Comparison of ENCODE assay signal across 18 cellular contexts in genomic region chr7:605661-606450, GRCh38.
DNase-seq lines count a peak whose midpoint lies in the region; ATAC-seq and TF ChIP-seq lines count a peak whose summit lies in the region.
"Had no signal": no experiment of that assay in that cellular context is flagged by ENCODE, and none has a peak within 500 bp of the region (broad histone marks: within the 10 kb centered on the region; RNA-seq: fewer than 3 reads in every experiment).

No MANE protein-coding gene starts in this region.

- peaks cover 27% of the 10 kb centered on the region for H3K36me3 Mint-ChIP-seq in activated naive CD4-positive, alpha-beta T cell treated with anti-CD3 and anti-CD28 coated beads, Interleukin-2, amount 50 U/mL, for 24 hours
- peaks cover 19% of the 10 kb centered on the region for H3K36me3 Mint-ChIP-seq in activated naive CD8-positive, alpha-beta T cell treated with anti-CD3 and anti-CD28 coated beads, Interleukin-2, amount 10 ng/mL, durations not matched to agents 7 days and 5 days
- H3K36me3 Mint-ChIP-seq in mesothelial cell of epicardium: peaks cover 6% of the 10 kb centered on the region

- peaks cover 54% of the 10 kb centered on the region for H3K4me1 ChIP-seq in mesenchymal stem cell (ENCODE audit: control insufficient read depth, insufficient read depth, low read depth, low read length)
- no peaks in the 10 kb centered on the region for H3K4me1 ChIP-seq in aorta (ENCODE audit: control insufficient read depth in 1 of 2, insufficient read depth in 2 of 2, low read length in 2 of 2)

- H2BK5ac ChIP-seq in mesenchymal stem cell (ENCODE audit: low read depth, low read length, poor library complexity, severe bottlenecking): no peak overlapping the region

- no peak for DNase-seq in activated naive CD4-positive, alpha-beta T cell treated with anti-CD3 and anti-CD28 coated beads, Interleukin-2, amount 50 U/mL, for 16 hours
- no peak for DNase-seq in activated naive CD8-positive, alpha-beta T cell treated with anti-CD3 and anti-CD28 coated beads, Interleukin-2, amount 10 ng/mL, durations not matched to agents 7 days and 5 days
- no peak for DNase-seq in mesenchymal stem cell
- peak; percentile 41 to 62 for DNase-seq in aorta
- DNase-seq in dermis blood vessel endothelial cell: no peak
- DNase-seq in mesothelial cell of epicardium (ENCODE audit: low spot score in 2 of 2, unreplicated experiment in 2 of 2): no peak
- DNase-seq in GM10266 (ENCODE audit: extremely low spot score): no peak
- DNase-seq: NCI-H1417, NCI-H446 treated with DMSO at 0.1 percent for 48 hours, nucleus accumbens, OCI-M1, trophoblast cell, WERI-Rb-1 had no signal

- intact Hi-C loops in aorta (cut with DNase I): no loop called here

- H3K27ac Mint-ChIP-seq in activated naive CD4-positive, alpha-beta T cell treated with anti-CD3 and anti-CD28 coated beads, Interleukin-2, amount 50 U/mL, for 24 hours: peak overlapping the region; percentile 100
- peak overlapping the region; percentile 67 for H3K27ac Mint-ChIP-seq in activated naive CD8-positive, alpha-beta T cell treated with anti-CD3 and anti-CD28 coated beads, Interleukin-2, amount 10 ng/mL, durations not matched to agents 7 days and 5 days
- no peak overlapping the region for H3K27ac Mint-ChIP-seq in mesothelial cell of epicardium
- H3K27ac Mint-ChIP-seq: GM23338 had no signal

- H3K23ac ChIP-seq in mesenchymal stem cell (ENCODE audit: low read length in 2 of 2): no peak overlapping the region

- peaks cover 64% of the 10 kb centered on the region for H3K4me1 Mint-ChIP-seq in activated naive CD4-positive, alpha-beta T cell treated with anti-CD3 and anti-CD28 coated beads, Interleukin-2, amount 50 U/mL, for 24 hours
- peaks cover 56% of the 10 kb centered on the region for H3K4me1 Mint-ChIP-seq in activated naive CD8-positive, alpha-beta T cell treated with anti-CD3 and anti-CD28 coated beads, Interleukin-2, amount 10 ng/mL, durations not matched to agents 7 days and 5 days
- peaks cover 25% of the 10 kb centered on the region for H3K4me1 Mint-ChIP-seq in mesothelial cell of epicardium

- H4K8ac ChIP-seq in mesenchymal stem cell (ENCODE audit: low read length): no peak overlapping the region

- H3K9me3 Mint-ChIP-seq in activated naive CD4-positive, alpha-beta T cell treated with anti-CD3 and anti-CD28 coated beads, Interleukin-2, amount 50 U/mL, for 24 hours: peaks cover 4% of the 10 kb centered on the region
- H3K9me3 Mint-ChIP-seq in activated naive CD8-positive, alpha-beta T cell treated with anti-CD3 and anti-CD28 coated beads, Interleukin-2, amount 10 ng/mL, durations not matched to agents 7 days and 5 days: no peaks in the 10 kb centered on the region
- H3K9me3 Mint-ChIP-seq in mesothelial cell of epicardium: no peaks in the 10 kb centered on the region
- H3K9me3 Mint-ChIP-seq: GM23338 had no signal

- no peaks in the 10 kb centered on the region for H3K27me3 Mint-ChIP-seq in activated naive CD4-positive, alpha-beta T cell treated with anti-CD3 and anti-CD28 coated beads, Interleukin-2, amount 50 U/mL, for 24 hours
- H3K27me3 Mint-ChIP-seq in activated naive CD8-positive, alpha-beta T cell treated with anti-CD3 and anti-CD28 coated beads, Interleukin-2, amount 10 ng/mL, durations not matched to agents 7 days and 5 days: no peaks in the 10 kb centered on the region
- no peaks in the 10 kb centered on the region for H3K27me3 Mint-ChIP-seq in mesothelial cell of epicardium (ENCODE audit: low read depth)

- H3K79me1 ChIP-seq in mesenchymal stem cell (replicated peaks; ENCODE audit: low read length, poor library complexity, severe bottlenecking): peaks cover 5% of the 10 kb centered on the region

- H3K27me3 ChIP-seq in mesenchymal stem cell (ENCODE audit: control insufficient read depth in 1 of 2, insufficient read depth in 1 of 2, low read length in 2 of 2) (no peaks in the 10 kb centered on the region), aorta (ENCODE audit: control insufficient read depth in 1 of 2, insufficient read depth in 2 of 2, low read length in 1 of 2) (no peaks in the 10 kb centered on the region)
- H3K27me3 ChIP-seq: hepatocyte had no signal

- H3K27ac ChIP-seq in mesenchymal stem cell (ENCODE audit: low read length, poor library complexity, severe bottlenecking) (no peak overlapping the region), aorta (ENCODE audit: low read depth in 1 of 2, low read length in 2 of 2) (peak overlapping the region; percentile 88 to 98)
- H3K27ac ChIP-seq: hepatocyte, SK-N-MC, WERI-Rb-1 had no signal

- no peak overlapping the region for H3K9ac ChIP-seq in mesenchymal stem cell (ENCODE audit: low read length)

- H4K91ac ChIP-seq in mesenchymal stem cell (ENCODE audit: low read length): peak overlapping the region; percentile 75

- ATAC-seq in activated naive CD8-positive, alpha-beta T cell treated with anti-CD3 and anti-CD28 coated beads, Interleukin-2, amount 10 ng/mL, durations not matched to agents 7 days and 5 days (ENCODE audit: low read depth): no peak
- no peak for ATAC-seq in aorta (ENCODE audit: low FRiP score)
- ATAC-seq: esophagus mucosa, GM23338 had no signal

- H3K4ac ChIP-seq in mesenchymal stem cell (ENCODE audit: low read depth in 1 of 2, low read length in 2 of 2): peak overlapping the region in 1 of 2 experiments; percentile 86

- H3K4me2 ChIP-seq in mesenchymal stem cell (ENCODE audit: low read length, poor library complexity, severe bottlenecking): no peak overlapping the region
- H3K4me2 ChIP-seq: GM23338, hepatocyte had no signal

- H2BK15ac ChIP-seq in mesenchymal stem cell (ENCODE audit: low read depth, poor library complexity, severe bottlenecking): peak overlapping the region; percentile 67

- peak overlapping the region; percentile 0 for H2AK5ac ChIP-seq in mesenchymal stem cell (ENCODE audit: low read length, severe bottlenecking)

- H3K9me3 ChIP-seq in mesenchymal stem cell (ENCODE audit: control insufficient read depth, low read length): no peaks in the 10 kb centered on the region
- no peaks in the 10 kb centered on the region for H3K9me3 ChIP-seq in aorta (ENCODE audit: control insufficient read depth, low read length)

- peak overlapping the region; percentile 36 for H3K4me3 Mint-ChIP-seq in activated naive CD4-positive, alpha-beta T cell treated with anti-CD3 and anti-CD28 coated beads, Interleukin-2, amount 50 U/mL, for 24 hours
- H3K4me3 Mint-ChIP-seq in activated naive CD8-positive, alpha-beta T cell treated with anti-CD3 and anti-CD28 coated beads, Interleukin-2, amount 10 ng/mL, durations not matched to agents 7 days and 5 days: no peak overlapping the region
- H3K4me3 Mint-ChIP-seq in mesothelial cell of epicardium: no peak overlapping the region
- H3K4me3 Mint-ChIP-seq: GM23338 had no signal

- H2BK120ac ChIP-seq in mesenchymal stem cell (ENCODE audit: low read depth, low read length): no peak overlapping the region

- H2AFZ ChIP-seq in mesenchymal stem cell (ENCODE audit: low read depth, low read length): no peak overlapping the region
- H2AFZ ChIP-seq: GM23338, hepatocyte had no signal

- POLR2A ChIA-PET in activated naive CD8-positive, alpha-beta T cell treated with anti-CD3 and anti-CD28 coated beads, Interleukin-2, amount 10 ng/mL, durations not matched to agents 7 days and 5 days (lab: Charles Lee): interaction anchor here (6.5 kb wide), 1 partner anchor 11 kb away, joined by 164 read pairs; no protein-coding TSS in a partner anchor

- H3K36me3 ChIP-seq in mesenchymal stem cell (ENCODE audit: control insufficient read depth in 1 of 2, insufficient read depth in 2 of 2, low read depth in 1 of 2, low read length in 2 of 2) (peaks cover 0 to 8% of the 10 kb centered on the region in 2 experiments), aorta (ENCODE audit: control insufficient read depth in 1 of 2, insufficient read depth in 2 of 2, low read length in 1 of 2) (no peaks in the 10 kb centered on the region)
- H3K36me3 ChIP-seq: WERI-Rb-1 had no signal

- H3K4me3 ChIP-seq in mesenchymal stem cell (ENCODE audit: insufficient read depth in 1 of 2, low read depth in 1 of 2, low read length in 2 of 2) (no peak overlapping the region), aorta (ENCODE audit: low read length in 2 of 2) (no peak overlapping the region)
- H3K4me3 ChIP-seq: GM23338, hepatocyte, SK-N-MC had no signal

- TF ChIP-seq CTCF in mesothelial cell of epicardium (IDR thresholded peaks at IDR 0.05; ENCODE audit: unreplicated experiment) (no peak), GM10266 (IDR thresholded peaks at IDR 0.05; ENCODE audit: control insufficient read depth, insufficient read depth, low read depth, missing control alignments) (no peak)

- no peak overlapping the region for H3K14ac ChIP-seq in mesenchymal stem cell (ENCODE audit: low read length in 2 of 2)

- 93% methylated on average over 32 of the region's 33 CpGs for WGBS in mesenchymal stem cell
- 96% methylated on average over 33 of the region's 33 CpGs for WGBS in aorta, 2 donors

- H3K18ac ChIP-seq in mesenchymal stem cell (ENCODE audit: low read depth in 1 of 2, low read length in 2 of 2): peak overlapping the region; percentile 23 to 52

- H2BK12ac ChIP-seq in mesenchymal stem cell (ENCODE audit: low read length in 2 of 2): peak overlapping the region; percentile 1 to 86

Comparison
In these comparisons a context has a peak if more than half of its experiments do, and no peak if none do; other contexts are left out.
1. DNase-seq: peak in aorta (2 of 2); none in activated naive CD4-positive, alpha-beta T cell treated with anti-CD3 and anti-CD28 coated beads, Interleukin-2, amount 50 U/mL, for 16 hours (single experiment), activated naive CD8-positive, alpha-beta T cell treated with anti-CD3 and anti-CD28 coated beads, Interleukin-2, amount 10 ng/mL, durations not matched to agents 7 days and 5 days (single experiment), mesenchymal stem cell (single experiment), dermis blood vessel endothelial cell (single experiment), mesothelial cell of epicardium (0 of 2) and GM10266 (single experiment).